In the genomic region with DNA sequence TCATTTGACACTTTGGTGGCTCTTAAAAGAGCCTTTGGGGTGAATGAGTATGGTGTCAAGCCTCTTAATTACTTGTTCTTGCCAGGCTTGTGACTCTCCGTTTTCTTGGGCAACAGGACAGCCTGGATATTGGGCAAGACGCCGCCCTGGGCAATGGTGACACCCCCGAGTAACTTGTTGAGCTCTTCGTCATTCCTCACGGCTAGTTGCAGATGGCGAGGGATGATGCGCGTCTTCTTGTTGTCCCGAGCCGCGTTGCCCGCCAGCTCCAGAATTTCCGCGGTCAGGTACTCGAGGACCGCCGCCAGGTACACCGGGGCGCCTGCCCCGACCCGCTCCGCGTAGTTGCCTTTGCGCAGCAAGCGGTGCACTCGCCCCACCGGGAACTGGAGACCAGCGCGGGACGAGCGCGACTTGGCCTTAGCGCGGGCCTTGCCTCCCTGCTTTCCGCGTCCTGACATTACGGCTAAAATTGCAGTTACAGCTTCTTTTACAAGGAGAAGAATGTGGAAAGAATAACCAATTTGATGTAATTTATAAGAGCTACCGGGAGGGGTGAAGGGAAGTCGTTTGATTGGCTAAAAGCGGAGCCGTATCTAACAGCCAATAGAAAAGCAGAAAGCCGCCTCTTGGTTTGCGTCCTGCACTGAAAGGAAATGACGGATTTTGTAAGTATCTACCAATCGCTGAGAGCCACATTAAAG, we compare ENCODE assay signal across 8 cellular contexts.
DNase-seq lines count a peak whose midpoint lies in the region; ATAC-seq and TF ChIP-seq lines count a peak whose summit lies in the region.

No MANE protein-coding gene starts in this region.

- ATAC-seq in GM19035 (IDR thresholded peaks at IDR 0.05; ENCODE audit: unreplicated experiment) (peak; percentile 50), HG03342 (IDR thresholded peaks at IDR 0.05; ENCODE audit: unreplicated experiment) (peak; percentile 46)

- DNase-seq in AG20443 (ENCODE audit: low spot score) (peak; percentile 85), NCI-H446 (lab: John Stamatoyannopoulos, UW) (peak; percentile 95 to 98), choroid plexus epithelial cell (ENCODE audit: low read depth) (peak; percentile 99), kidney glomerular epithelial cell (lab: John Stamatoyannopoulos, UW) (peak; percentile 96)
- DNase-seq in activated CD4-positive, CD25-positive, alpha-beta regulatory T cell treated with anti-CD3 and anti-CD28 coated beads, Interleukin-2, amount 50 U/mL, for 72 hours, result peak; percentile 74
- peak; percentile 68 to 69 for DNase-seq in stimulated activated CD4-positive, alpha-beta T cell treated with anti-CD3 and anti-CD28 coated beads, Interleukin-15, amount 100 ng/mL, for 48 hours (ENCODE audit: low read depth in 2 of 2)

- TF ChIP-seq CTCF in choroid plexus epithelial cell (conservative IDR thresholded peaks at IDR 0.05; ENCODE audit: low read depth, low read length), result no peak

- H3K4me3 ChIP-seq in choroid plexus epithelial cell (ENCODE audit: low read depth, low read length), result peak overlapping the region; percentile 72

Comparison
In these comparisons a context has a peak if more than half of its experiments do, and no peak if none do; other contexts are left out.
1. Peak in every context shown above with its lines: DNase-seq, ATAC-seq and H3K4me3 ChIP-seq.